Comparison of ENCODE assay signal across 18 cellular contexts in genomic region chr15:69722924-69723323, GRCh38.
"Had no signal": no experiment of that assay in that cellular context is flagged by ENCODE, and none has a peak within 500 bp of the region (broad histone marks: within the 10 kb centered on the region; RNA-seq: fewer than 3 reads in every experiment).

No MANE protein-coding gene starts in this region.

- ATAC-seq: activated T-cell treated with anti-CD3 and anti-CD28 coated beads, Interleukin-2, amount 50 U/mL, for 72 hours; upper lobe of right lung had no signal

- H3K27ac Mint-ChIP-seq: activated T-cell treated with anti-CD3 and anti-CD28 coated beads, Interleukin-2, amount 50 U/mL, for 72 hours had no signal

- H3K36me3 ChIP-seq: ovary, thoracic aorta, upper lobe of right lung had no signal

- H3K4me3 Mint-ChIP-seq: nephron progenitor cell had no signal

- H3K27ac ChIP-seq: ovary, thoracic aorta, upper lobe of right lung had no signal

- H3K4me3 ChIP-seq: ovary, thoracic aorta, upper lobe of right lung had no signal

- DNase-seq: activated CD4-positive, alpha-beta T cell treated with anti-CD3 and anti-CD28 coated beads, Interleukin-2, amount 10 ng/mL, durations not matched to agents 7 days and 5 days; activated CD8-positive, alpha-beta memory T cell treated with anti-CD3 and anti-CD28 coated beads, Interleukin-2, amount 50 U/mL, for 48 hours; activated gamma-delta T cell treated with Interleukin-2 at 50 U/mL for 16 hours; activated naive CD8-positive, alpha-beta T cell treated with anti-CD3 and anti-CD28 coated beads, Interleukin-2, amount 10 ng/mL, durations not matched to agents 7 days and 5 days; activated T-cell treated with anti-CD3 and anti-CD28 coated beads, Interleukin-2, amount 50 U/mL, for 72 hours; aorta; cerebellar nuclear complex; effector memory CD4-positive, alpha-beta T cell; foreskin melanocyte; head of caudate nucleus; immature natural killer cell; nephron progenitor cell; ovary; stimulated activated CD4-positive, alpha-beta T cell treated with anti-CD3 and anti-CD28 coated beads, Interleukin-12 subunit alpha, Interleukin-12 subunit beta, amount 100 ng/mL, for 4 hours; stimulated activated CD4-positive, alpha-beta T cell treated with anti-CD3 and anti-CD28 coated beads, Interleukin-2, amount 100 ng/mL, for 24 hours; T-helper 2 cell; upper lobe of right lung had no signal

- H3K9me3 ChIP-seq: ovary, thoracic aorta, upper lobe of right lung had no signal

- H3K27me3 ChIP-seq: ovary, upper lobe of right lung had no signal
